1 cellular context compared by ENCODE assay signal in genomic region chr13:30585748-30586262, GRCh38.
TF ChIP-seq lines count a peak whose summit lies in the region.

No MANE protein-coding gene starts in this region.

TF ChIP-seq in K562, 482 proteins besides CTCF, POLR2A, EP300 and RAD21 (continued from another document and continues in another):
- TF ChIP-seq IRF9 (tag; IDR thresholded peaks at IDR 0.05) = no peak
- TF ChIP-seq CREBBP (IDR thresholded peaks at IDR 0.05; ENCODE audit: low read depth, low read length) = no peak
- TF ChIP-seq AFF1 (IDR thresholded peaks at IDR 0.05; ENCODE audit: low read depth in 1 of 2, partially characterized antibody in 2 of 2) = no peak
- TF ChIP-seq ZNF140 (CRISPR knock-in tag; IDR thresholded peaks at IDR 0.05) = no peak
- no peak for TF ChIP-seq THRAP3 (IDR thresholded peaks at IDR 0.05; ENCODE audit: borderline replicate concordance)
- no peak for TF ChIP-seq ZNF76 (CRISPR knock-in tag; IDR thresholded peaks at IDR 0.05; ENCODE audit: borderline replicate concordance)
- TF ChIP-seq BRF1 (IDR thresholded peaks at IDR 0.05; ENCODE audit: borderline replicate concordance, extremely low read depth, insufficient read length) = no peak
- TF ChIP-seq NCOR1 (IDR thresholded peaks at IDR 0.05) = peak; percentile 70; the same call in 1 of the 2 replicates
- no peak for TF ChIP-seq ZNF3 (CRISPR knock-in tag; IDR thresholded peaks at IDR 0.05)
- TF ChIP-seq NBN (IDR thresholded peaks at IDR 0.05; ENCODE audit: low read depth) = peak; percentile 24; the same call in 1 of the 2 replicates
- TF ChIP-seq LCOR (CRISPR knock-in tag; IDR thresholded peaks at IDR 0.05) = no peak
- no peak for TF ChIP-seq GTF2E2 (tag; IDR thresholded peaks at IDR 0.05)
- TF ChIP-seq DPF2 (IDR thresholded peaks at IDR 0.05) = peak; percentile 75
- TF ChIP-seq ZNF316 (IDR thresholded peaks at IDR 0.05) = peak; percentile 56; the same call in 1 of the 2 replicates
- TF ChIP-seq HMGXB4 (CRISPR knock-in tag; IDR thresholded peaks at IDR 0.05) = no peak
- no peak for TF ChIP-seq RBM22 (IDR thresholded peaks at IDR 0.05; ENCODE audit: low read depth, low read length, poor library complexity, severe bottlenecking)
- no peak for TF ChIP-seq ADNP (tag; IDR thresholded peaks at IDR 0.05)
- TF ChIP-seq ELF1 (tag; IDR thresholded peaks at IDR 0.05) = no peak
- peak; percentile 84 for TF ChIP-seq CBFA2T3 (IDR thresholded peaks at IDR 0.05)
- TF ChIP-seq SAFB (IDR thresholded peaks at IDR 0.05; ENCODE audit: borderline replicate concordance, low read depth, low read length) = no peak
- TF ChIP-seq CHAMP1 (IDR thresholded peaks at IDR 0.05) = no peak
- no peak for TF ChIP-seq ZFP1 (CRISPR knock-in tag; IDR thresholded peaks at IDR 0.05)
- TF ChIP-seq PRMT5 (CRISPR knock-in tag; IDR thresholded peaks at IDR 0.05) = no peak
- TF ChIP-seq DACH1 (IDR thresholded peaks at IDR 0.05; ENCODE audit: partially characterized antibody) = no peak
- no peak for TF ChIP-seq ZFP91 (CRISPR knock-in tag; IDR thresholded peaks at IDR 0.05)
- no peak for TF ChIP-seq TFAM (CRISPR knock-in tag; conservative IDR thresholded peaks at IDR 0.05)
- no peak for TF ChIP-seq TCF7L2 (IDR thresholded peaks at IDR 0.05; ENCODE audit: low read depth, low read length)
- TF ChIP-seq ESRRA (IDR thresholded peaks at IDR 0.05; ENCODE audit: borderline replicate concordance, low read depth) = peak; percentile 81; the same call in 1 of the 2 replicates
- TF ChIP-seq KDM4B (IDR thresholded peaks at IDR 0.05; ENCODE audit: borderline replicate concordance in 2 of 2, low read depth in 1 of 2) = no peak
- no peak for TF ChIP-seq FOXA1 (IDR thresholded peaks at IDR 0.05; ENCODE audit: borderline replicate concordance)
- no peak for TF ChIP-seq CREB3 (tag; conservative IDR thresholded peaks at IDR 0.05; ENCODE audit: low read depth)
- TF ChIP-seq BRCA1 (IDR thresholded peaks at IDR 0.05) = no peak
- no peak for TF ChIP-seq BRCA1 (CRISPR knock-in tag; IDR thresholded peaks at IDR 0.05)
- TF ChIP-seq HNRNPL (IDR thresholded peaks at IDR 0.05; ENCODE audit: low read depth, low read length) = no peak
- 0 out of 2 replicates have a peak, but pooled peaks have one; percentile 22 for TF ChIP-seq SMARCC2 (IDR thresholded peaks at IDR 0.05; ENCODE audit: low read depth)
- TF ChIP-seq MAZ (CRISPR knock-in tag; conservative IDR thresholded peaks at IDR 0.05 in 1 of 2, IDR thresholded peaks at IDR 0.05 in 1 of 2) = no peak
- peak; percentile 83 for TF ChIP-seq ARID1B (IDR thresholded peaks at IDR 0.05)
- no peak for TF ChIP-seq ZSCAN32 (CRISPR knock-in tag; IDR thresholded peaks at IDR 0.05)
- TF ChIP-seq CBX2 (IDR thresholded peaks at IDR 0.05; ENCODE audit: insufficient read depth, low read length, poor library complexity, severe bottlenecking) = no peak
- TF ChIP-seq ZNF57 (CRISPR knock-in tag; IDR thresholded peaks at IDR 0.05) = no peak
- no peak for TF ChIP-seq NFATC3 (IDR thresholded peaks at IDR 0.05)
- TF ChIP-seq ZNF232 (CRISPR knock-in tag; IDR thresholded peaks at IDR 0.05) = no peak
- no peak for TF ChIP-seq PREB (CRISPR knock-in tag; IDR thresholded peaks at IDR 0.05)
- no peak for TF ChIP-seq RBM17 (IDR thresholded peaks at IDR 0.05; ENCODE audit: borderline replicate concordance, low read depth, low read length)
- peak; percentile 94 for TF ChIP-seq NFE2 (IDR thresholded peaks at IDR 0.05; ENCODE audit: low read depth)
- no peak for TF ChIP-seq ZNF668 (CRISPR knock-in tag; IDR thresholded peaks at IDR 0.05)
- TF ChIP-seq USF1 (CRISPR knock-in tag; IDR thresholded peaks at IDR 0.05) = no peak
- TF ChIP-seq HDAC2 (IDR thresholded peaks at IDR 0.05) = peak; percentile 82
- TF ChIP-seq HMBOX1 (IDR thresholded peaks at IDR 0.05) = 0 out of 2 replicates have a peak, but pooled peaks have one; percentile 43
- TF ChIP-seq TARDBP (IDR thresholded peaks at IDR 0.05) = no peak
- no peak for TF ChIP-seq MTA1 (IDR thresholded peaks at IDR 0.05; ENCODE audit: borderline replicate concordance)
- TF ChIP-seq HDAC1 (IDR thresholded peaks at IDR 0.05) = peak in 1 of 2 experiments; percentile 87; a peak in 2 of 4 replicates
- no peak for TF ChIP-seq XRCC5 (IDR thresholded peaks at IDR 0.05; ENCODE audit: low read depth, low read length)
- TF ChIP-seq RFX7 (CRISPR knock-in tag; IDR thresholded peaks at IDR 0.05) = no peak
- TF ChIP-seq TAF15 (IDR thresholded peaks at IDR 0.05; ENCODE audit: low read depth, low read length) = no peak
- TF ChIP-seq KDM1A (IDR thresholded peaks at IDR 0.05) = peak; percentile 94
- TF ChIP-seq CLOCK (CRISPR knock-in tag; IDR thresholded peaks at IDR 0.05; ENCODE audit: borderline replicate concordance) = no peak
- TF ChIP-seq ZNF311 (CRISPR knock-in tag; IDR thresholded peaks at IDR 0.05) = no peak
